Comparison of ENCODE assay signal across 12 cellular contexts in the genomic region with DNA sequence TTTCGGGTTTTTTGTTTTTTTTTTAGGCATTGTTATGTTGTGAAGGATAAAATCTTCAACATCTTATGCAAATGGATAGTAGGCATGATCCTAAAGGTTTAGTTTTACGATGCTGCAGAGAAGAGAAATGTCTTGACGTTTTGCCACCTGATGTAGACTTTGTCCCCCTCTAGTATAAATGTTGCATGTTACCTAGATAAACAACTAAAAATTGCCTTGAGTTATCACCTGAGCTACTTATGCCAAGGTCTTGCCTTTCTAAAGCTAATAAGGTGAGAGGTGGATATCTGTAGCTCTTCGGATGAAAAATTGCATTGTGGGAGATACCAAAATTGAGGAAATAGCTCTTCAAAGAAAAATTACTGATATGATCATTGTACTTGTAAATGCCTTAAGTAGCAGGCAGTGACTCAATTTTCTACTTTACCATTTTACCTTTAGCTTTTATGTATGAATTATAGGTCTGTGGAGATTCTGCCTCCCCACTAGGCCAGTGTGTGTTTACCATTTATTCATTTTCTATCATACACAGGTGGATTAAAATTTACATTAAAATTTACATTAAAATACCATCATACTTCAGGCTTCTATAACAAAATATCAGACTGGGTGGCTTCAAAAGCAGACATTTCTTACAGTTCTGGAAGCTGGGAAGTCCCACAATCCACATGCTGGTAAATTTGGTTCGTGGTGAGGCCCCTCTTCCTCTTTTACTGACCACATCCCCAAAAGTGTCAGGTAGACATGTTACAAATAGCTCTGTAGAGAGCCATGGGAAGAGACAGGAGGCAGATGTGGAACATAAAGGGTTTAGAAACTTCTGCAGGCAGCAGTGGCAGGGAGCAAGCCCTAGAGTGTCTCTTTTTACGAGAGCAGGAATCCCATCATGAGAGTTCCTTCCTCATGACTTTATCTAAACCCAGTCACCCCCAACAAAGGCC.
DNase-seq lines count a peak whose midpoint lies in the region; ATAC-seq and TF ChIP-seq lines count a peak whose summit lies in the region.
"Had no signal": no experiment of that assay in that cellular context is flagged by ENCODE, and none has a peak within 500 bp of the region (broad histone marks: within the 10 kb centered on the region; RNA-seq: fewer than 3 reads in every experiment).

No MANE protein-coding gene starts in this region.

- CTCF ChIA-PET in activated CD8-positive, alpha-beta memory T cell treated with anti-CD3 and anti-CD28 coated beads, Interleukin-2, amount 10 ng/mL, durations not matched to agents 7 days and 5 days (lab: Charles Lee) = interaction anchor here (1.0 to 1.3 kb wide), 3 partner anchors 9 to 101 kb away, joined by 3 to 5 read pairs (median 3); a partner anchor contains a TSS

- no peaks in the 10 kb centered on the region for H4K20me1 ChIP-seq in OCI-LY1 (ENCODE audit: insufficient read depth, low read length)

- H3K36me3 Mint-ChIP-seq in activated CD8-positive, alpha-beta memory T cell treated with anti-CD3 and anti-CD28 coated beads, Interleukin-2, amount 10 ng/mL, durations not matched to agents 7 days and 5 days = peaks cover 5% of the 10 kb centered on the region
- peaks cover 10% of the 10 kb centered on the region for H3K36me3 Mint-ChIP-seq in type B pancreatic cell

- H3K27me3 ChIP-seq in OCI-LY1 (ENCODE audit: insufficient read depth, low read length) (no peaks in the 10 kb centered on the region), psoas muscle (ENCODE audit: insufficient read depth in 3 of 3, low read length in 2 of 3) (no peaks in the 10 kb centered on the region), uterus (no peaks in the 10 kb centered on the region)

- H3F3A ChIP-seq in OCI-LY1 (ENCODE audit: insufficient read depth, low read length) = no peaks in the 10 kb centered on the region

- no peak overlapping the region for H3K4me3 ChIP-seq in OCI-LY1 (ENCODE audit: low read depth, low read length, poor library complexity, severe bottlenecking)
- H3K4me3 ChIP-seq in psoas muscle = no peak overlapping the region
- H3K4me3 ChIP-seq in uterus = no peak overlapping the region
- H3K4me3 ChIP-seq: A549 had no signal

- H3K4me1 ChIP-seq in OCI-LY1 (ENCODE audit: insufficient read depth, low read length, severe bottlenecking) (peaks cover 13% of the 10 kb centered on the region), psoas muscle (no peaks in the 10 kb centered on the region), uterus (no peaks in the 10 kb centered on the region)

- peak overlapping the region; percentile 6; the same call in 1 of the 2 replicates for H3K4me2 ChIP-seq in OCI-LY1 (ENCODE audit: low read length)
- H3K4me2 ChIP-seq: A549 had no signal

- peak overlapping the region; percentile 40 for H3K27ac ChIP-seq in OCI-LY1 (ENCODE audit: low read depth, low read length, poor library complexity, severe bottlenecking)
- H3K27ac ChIP-seq in psoas muscle = no peak overlapping the region
- no peak overlapping the region for H3K27ac ChIP-seq in uterus

- H3K79me2 ChIP-seq in OCI-LY1 (ENCODE audit: insufficient read depth, low read length) = no peaks in the 10 kb centered on the region

- no peaks in the 10 kb centered on the region for H3K27me3 Mint-ChIP-seq in activated CD8-positive, alpha-beta memory T cell treated with anti-CD3 and anti-CD28 coated beads, Interleukin-2, amount 10 ng/mL, durations not matched to agents 7 days and 5 days
- H3K27me3 Mint-ChIP-seq in type B pancreatic cell = no peaks in the 10 kb centered on the region

- H3K36me3 ChIP-seq in OCI-LY1 (ENCODE audit: insufficient read depth, low read length) (no peaks in the 10 kb centered on the region), psoas muscle (ENCODE audit: insufficient read depth in 1 of 2, low read depth in 1 of 2) (no peaks in the 10 kb centered on the region), uterus (no peaks in the 10 kb centered on the region)

- no peak for TF ChIP-seq POLR2A in uterus (IDR thresholded peaks at IDR 0.05)

- no peaks in the 10 kb centered on the region for H3K9me3 Mint-ChIP-seq in activated CD8-positive, alpha-beta memory T cell treated with anti-CD3 and anti-CD28 coated beads, Interleukin-2, amount 10 ng/mL, durations not matched to agents 7 days and 5 days (ENCODE audit: low read depth)
- no peaks in the 10 kb centered on the region for H3K9me3 Mint-ChIP-seq in type B pancreatic cell
- H3K9me3 Mint-ChIP-seq: activated T-cell treated with anti-CD3 and anti-CD28 coated beads, Interleukin-2, amount 50 U/mL, for 4 hours had no signal

- peak overlapping the region; percentile 18 for H3K27ac Mint-ChIP-seq in activated CD8-positive, alpha-beta memory T cell treated with anti-CD3 and anti-CD28 coated beads, Interleukin-2, amount 10 ng/mL, durations not matched to agents 7 days and 5 days
- peak overlapping the region; percentile 30 for H3K27ac Mint-ChIP-seq in type B pancreatic cell

- intact Hi-C loops in psoas muscle (cut with DNase I) = no loop called here
- intact Hi-C loops in uterus (cut with DNase I; ENCODE audit: low total_unique reads) = no loop called here

- H3K9ac ChIP-seq in OCI-LY1 (ENCODE audit: low read length) = no peak overlapping the region

- 86 to 96% (median 86%) methylated on average over 6 of the region's 6 CpGs for WGBS in psoas muscle, 3 donors

- peak; percentile 54 for DNase-seq in activated CD8-positive, alpha-beta memory T cell treated with anti-CD3 and anti-CD28 coated beads, Interleukin-2, amount 10 ng/mL, durations not matched to agents 7 days and 5 days
- DNase-seq in activated CD8-positive, alpha-beta memory T cell treated with anti-CD3 and anti-CD28 coated beads, Interleukin-2, amount 50 U/mL, for 48 hours = no peak
- DNase-seq in type B pancreatic cell (ENCODE audit: extremely low spot score, unreplicated experiment) (no peak), psoas muscle (no peak), uterus (no peak), DMS 273 (lab: John Stamatoyannopoulos, UW; ENCODE audit: unreplicated experiment) (no peak)
- DNase-seq: activated T-cell treated with anti-CD3 and anti-CD28 coated beads, Interleukin-2, amount 50 U/mL, for 4 hours; effector CD8-positive, alpha-beta T cell; islet precursor cell had no signal

- no peaks in the 10 kb centered on the region for H3K9me2 ChIP-seq in OCI-LY1 (ENCODE audit: low read depth, low read length)

- no peak overlapping the region for H3K4me3 Mint-ChIP-seq in activated CD8-positive, alpha-beta memory T cell treated with anti-CD3 and anti-CD28 coated beads, Interleukin-2, amount 10 ng/mL, durations not matched to agents 7 days and 5 days
- H3K4me3 Mint-ChIP-seq in type B pancreatic cell = no peak overlapping the region
- H3K4me3 Mint-ChIP-seq: activated T-cell treated with anti-CD3 and anti-CD28 coated beads, Interleukin-2, amount 50 U/mL, for 4 hours had no signal

- H3K9me3 ChIP-seq in OCI-LY1 (ENCODE audit: low read length) (no peaks in the 10 kb centered on the region), psoas muscle (no peaks in the 10 kb centered on the region), uterus (no peaks in the 10 kb centered on the region)
- H3K9me3 ChIP-seq: A549 had no signal

- peak; percentile 30 for ATAC-seq in activated CD8-positive, alpha-beta memory T cell treated with anti-CD3 and anti-CD28 coated beads, Interleukin-2, amount 10 ng/mL, durations not matched to agents 7 days and 5 days
- peak; percentile 45 for ATAC-seq in HG03045 (IDR thresholded peaks at IDR 0.05; ENCODE audit: unreplicated experiment)
- ATAC-seq in psoas muscle = no peak
- ATAC-seq: A549; activated T-cell treated with anti-CD3 and anti-CD28 coated beads, Interleukin-2, amount 50 U/mL, for 4 hours had no signal

- TF ChIP-seq CTCF in OCI-LY1 (IDR thresholded peaks at IDR 0.05; ENCODE audit: low read length) = no peak
- no peak for TF ChIP-seq CTCF in type B pancreatic cell (conservative IDR thresholded peaks at IDR 0.05)
- no peak for TF ChIP-seq CTCF in psoas muscle (IDR thresholded peaks at IDR 0.05)
- no peak for TF ChIP-seq CTCF in uterus (IDR thresholded peaks at IDR 0.05)

- peaks cover 20% of the 10 kb centered on the region for H3K4me1 Mint-ChIP-seq in activated CD8-positive, alpha-beta memory T cell treated with anti-CD3 and anti-CD28 coated beads, Interleukin-2, amount 10 ng/mL, durations not matched to agents 7 days and 5 days
- peaks cover 16% of the 10 kb centered on the region for H3K4me1 Mint-ChIP-seq in type B pancreatic cell (ENCODE audit: unreplicated experiment)

- H2AFZ ChIP-seq in OCI-LY1 (ENCODE audit: low read length) = no peak overlapping the region

Comparison
In these comparisons a context has a peak if more than half of its experiments do, and no peak if none do; other contexts are left out.
1. ATAC-seq: peak in activated CD8-positive, alpha-beta memory T cell treated with anti-CD3 and anti-CD28 coated beads, Interleukin-2, amount 10 ng/mL, durations not matched to agents 7 days and 5 days (single experiment) and HG03045 (single experiment); none in psoas muscle (0 of 4).